In genomic region chr2:99656938-99657337, GRCh38 we compare ENCODE assay signal across 23 cellular contexts.
DNase-seq lines count a peak whose midpoint lies in the region; ATAC-seq and TF ChIP-seq lines count a peak whose summit lies in the region.
"Had no signal": no experiment of that assay in that cellular context is flagged by ENCODE, and none has a peak within 500 bp of the region (broad histone marks: within the 10 kb centered on the region; RNA-seq: fewer than 3 reads in every experiment).

No MANE protein-coding gene starts in this region.

- H3K9me3 Mint-ChIP-seq in CD4-positive, alpha-beta T cell: no peaks in the 10 kb centered on the region
- H3K9me3 Mint-ChIP-seq: immature natural killer cell had no signal

- H3K27ac ChIP-seq in right cardiac atrium (ENCODE audit: low read length) (peak overlapping the region; percentile 12), upper lobe of right lung (no peak overlapping the region), Karpas-422 (ENCODE audit: low read length) (no peak overlapping the region)
- no peak overlapping the region for H3K27ac ChIP-seq in CD4-positive, alpha-beta T cell (ENCODE audit: low read depth, low read length)
- H3K27ac ChIP-seq: adrenal gland, hepatocyte, thyroid gland had no signal

- POLR2A ChIA-PET in CD4-positive, alpha-beta T cell (lab: Charles Lee): no interaction called here

- ATAC-seq in right cardiac atrium (peak; percentile 62 to 84), upper lobe of right lung (peak; percentile 21), HG03196 (IDR thresholded peaks at IDR 0.05; ENCODE audit: unreplicated experiment) (no peak)
- ATAC-seq in CD4-positive, alpha-beta T cell (ENCODE audit: poor library complexity): no peak

- intact Hi-C loops in right cardiac atrium (cut with DNase I): loop anchor here in 1 of 4 donors (10.0 kb wide), 1 partner anchor 52 kb away; no protein-coding TSS in a partner anchor
- intact Hi-C loops in upper lobe of right lung (cut with DNase I): no loop called here
- intact Hi-C loops in CD4-positive, alpha-beta T cell (cut with DNase I, micrococcal nuclease): no loop called here

- H3K4me1 Mint-ChIP-seq in CD4-positive, alpha-beta T cell (ENCODE audit: low read depth): no peaks in the 10 kb centered on the region
- H3K4me1 Mint-ChIP-seq: immature natural killer cell had no signal

- peak; percentile 76 for DNase-seq in NCI-H82 (lab: John Stamatoyannopoulos, UW)
- peak; percentile 25 for DNase-seq in astrocyte of the spinal cord (ENCODE audit: low read depth, low spot score)
- DNase-seq in right cardiac atrium: no peak
- no peak for DNase-seq in upper lobe of right lung
- DNase-seq in NCI-H1105 treated with DMSO at 0.1 percent for 48 hours (lab: John Stamatoyannopoulos, UW): no peak
- no peak for DNase-seq in CD4-positive, alpha-beta T cell
- no peak for DNase-seq in Karpas-422
- DNase-seq: activated CD4-positive, alpha-beta T cell treated with anti-CD3 and anti-CD28 coated beads for 1 hour; activated naive CD4-positive, alpha-beta T cell; activated T-cell treated with anti-CD3 and anti-CD28 coated beads, Interleukin-2, amount 50 U/mL, for 1 hour; central memory CD4-positive, alpha-beta T cell; COR-L47; DMS79 treated with DMSO at 0.1 percent for 48 hours; immature natural killer cell; NCI-H1092 treated with DMSO at 0.1 percent for 48 hours; NCI-H2081 treated with DMSO at 0.1 percent for 48 hours; posterior cingulate gyrus; stimulated activated naive CD4-positive, alpha-beta T cell; T1000; thyroid gland had no signal

- H3K4me2 ChIP-seq in Karpas-422 (ENCODE audit: low read depth, low read length, poor library complexity, severe bottlenecking): no peak overlapping the region
- H3K4me2 ChIP-seq: hepatocyte had no signal

- H3K9ac ChIP-seq in Karpas-422 (ENCODE audit: low read length): no peak overlapping the region

- H3K27me3 Mint-ChIP-seq in CD4-positive, alpha-beta T cell: no peaks in the 10 kb centered on the region

- H3K27me3 ChIP-seq in right cardiac atrium (ENCODE audit: control insufficient read depth, insufficient read depth) (no peaks in the 10 kb centered on the region), upper lobe of right lung (no peaks in the 10 kb centered on the region), Karpas-422 (ENCODE audit: low read length) (no peaks in the 10 kb centered on the region)
- no peaks in the 10 kb centered on the region for H3K27me3 ChIP-seq in CD4-positive, alpha-beta T cell (ENCODE audit: control insufficient read depth, insufficient read depth, low read length)
- H3K27me3 ChIP-seq: adrenal gland, hepatocyte, thyroid gland had no signal

- no peak overlapping the region for H3K27ac Mint-ChIP-seq in CD4-positive, alpha-beta T cell
- H3K27ac Mint-ChIP-seq: immature natural killer cell had no signal

- no peaks in the 10 kb centered on the region for H4K20me1 ChIP-seq in Karpas-422 (ENCODE audit: insufficient read depth, low read depth, low read length)

- no peak for TF ChIP-seq CTCF in astrocyte of the spinal cord (IDR thresholded peaks at IDR 0.05; ENCODE audit: low read depth, low read length)
- TF ChIP-seq CTCF in upper lobe of right lung (IDR thresholded peaks at IDR 0.05): no peak
- TF ChIP-seq CTCF in CD4-positive, alpha-beta T cell (IDR thresholded peaks at IDR 0.05): no peak

- CTCF ChIA-PET in CD4-positive, alpha-beta T cell (lab: Charles Lee): no interaction called here

- H3K36me3 Mint-ChIP-seq in CD4-positive, alpha-beta T cell (ENCODE audit: low read depth): no peaks in the 10 kb centered on the region
- H3K36me3 Mint-ChIP-seq: immature natural killer cell had no signal

- H3K9me3 ChIP-seq in right cardiac atrium (ENCODE audit: control insufficient read depth, low read length): no peaks in the 10 kb centered on the region
- no peaks in the 10 kb centered on the region for H3K9me3 ChIP-seq in upper lobe of right lung
- H3K9me3 ChIP-seq in CD4-positive, alpha-beta T cell (ENCODE audit: control insufficient read depth, low read length): no peaks in the 10 kb centered on the region
- no peaks in the 10 kb centered on the region for H3K9me3 ChIP-seq in Karpas-422 (ENCODE audit: low read length)
- H3K9me3 ChIP-seq: adrenal gland, thyroid gland had no signal

- no peaks in the 10 kb centered on the region for H3K9me2 ChIP-seq in Karpas-422 (replicated peaks; ENCODE audit: insufficient read depth, low read length)

- H3K4me3 Mint-ChIP-seq in CD4-positive, alpha-beta T cell: no peak overlapping the region
- H3K4me3 Mint-ChIP-seq: immature natural killer cell had no signal

- H3K36me3 ChIP-seq in upper lobe of right lung: no peaks in the 10 kb centered on the region
- no peaks in the 10 kb centered on the region for H3K36me3 ChIP-seq in Karpas-422 (ENCODE audit: insufficient read depth, low read length)
- H3K36me3 ChIP-seq: adrenal gland, thyroid gland had no signal

- no peaks in the 10 kb centered on the region for H3K79me2 ChIP-seq in Karpas-422 (ENCODE audit: low read length)
- H3K79me2 ChIP-seq: hepatocyte had no signal

- WGBS in right cardiac atrium: 29% methylated on average over 5 of the region's 5 CpGs

- H3K4me1 ChIP-seq in right cardiac atrium (ENCODE audit: control insufficient read depth, insufficient read depth, low read length) (peaks cover 4% of the 10 kb centered on the region), upper lobe of right lung (no peaks in the 10 kb centered on the region), Karpas-422 (ENCODE audit: low read length) (no peaks in the 10 kb centered on the region)
- H3K4me1 ChIP-seq: adrenal gland, thyroid gland had no signal

- in situ Hi-C loops in astrocyte of the spinal cord (cut with HindIII; ENCODE audit: low sequenced_read_pairs): no loop called here

- H3K4me3 ChIP-seq in astrocyte of the spinal cord (ENCODE audit: low read depth, low read length): no peak overlapping the region
- no peak overlapping the region for H3K4me3 ChIP-seq in right cardiac atrium (ENCODE audit: low read length)
- H3K4me3 ChIP-seq in upper lobe of right lung: no peak overlapping the region
- H3K4me3 ChIP-seq in Karpas-422 (ENCODE audit: low read length): no peak overlapping the region
- H3K4me3 ChIP-seq: adrenal gland, hepatocyte, thyroid gland had no signal

- H2AFZ ChIP-seq in Karpas-422 (ENCODE audit: low read length): no peak overlapping the region
- H2AFZ ChIP-seq: hepatocyte had no signal

Comparison
In these comparisons a context has a peak if more than half of its experiments do, and no peak if none do; other contexts are left out.
1. DNase-seq: peak in NCI-H82 (single experiment) and astrocyte of the spinal cord (single experiment); none in right cardiac atrium (0 of 3), upper lobe of right lung (single experiment), NCI-H1105 treated with DMSO at 0.1 percent for 48 hours (single experiment), CD4-positive, alpha-beta T cell (0 of 10) and Karpas-422 (single experiment).
2. ATAC-seq: peak in right cardiac atrium (2 of 2) and upper lobe of right lung (single experiment); none in CD4-positive, alpha-beta T cell (single experiment) and HG03196 (single experiment).